In the genomic region with DNA sequence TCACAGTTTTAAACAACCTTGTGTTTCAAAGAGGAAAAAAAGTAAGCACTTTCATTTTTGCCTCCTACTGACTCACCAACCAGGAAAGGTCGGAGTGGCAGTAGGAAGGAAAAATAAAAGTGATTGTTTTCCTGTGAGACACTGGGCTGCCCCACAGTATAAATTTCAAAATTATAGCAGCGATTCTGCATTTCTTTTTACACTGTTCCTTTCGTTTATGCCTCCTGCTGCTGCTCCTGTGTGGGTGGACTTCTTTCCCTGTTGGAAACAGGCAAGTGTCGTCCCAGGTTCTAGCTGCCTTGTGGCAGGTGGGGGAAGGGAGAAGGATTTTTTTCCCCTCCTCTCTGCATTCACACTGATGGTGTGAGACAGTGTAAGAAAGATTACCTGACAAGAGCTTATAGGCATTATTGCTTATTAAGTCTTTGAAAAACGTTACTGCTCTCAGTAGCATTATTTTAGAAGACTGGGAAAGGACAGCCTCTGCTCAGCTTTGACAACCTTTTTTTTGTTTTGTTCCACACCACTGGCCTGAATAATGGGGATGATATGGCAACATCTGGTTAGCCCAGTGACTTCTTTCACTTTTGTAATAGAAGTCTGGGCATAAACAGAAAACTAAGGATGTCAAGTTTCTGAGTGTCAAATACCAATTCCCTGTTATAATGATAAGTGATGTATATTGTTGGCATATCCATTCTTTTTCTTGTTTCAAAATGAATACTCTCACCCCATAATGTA, we compare ENCODE assay signal across 9 cellular contexts.
DNase-seq lines count a peak whose midpoint lies in the region; ATAC-seq and TF ChIP-seq lines count a peak whose summit lies in the region.
"Had no signal": no experiment of that assay in that cellular context is flagged by ENCODE, and none has a peak within 500 bp of the region (broad histone marks: within the 10 kb centered on the region; RNA-seq: fewer than 3 reads in every experiment).

No MANE protein-coding gene starts in this region.

- no peak overlapping the region for H3K4me3 Mint-ChIP-seq in activated CD4-positive, alpha-beta T cell treated with anti-CD3 and anti-CD28 coated beads, Interleukin-2, amount 10 ng/mL, durations not matched to agents 7 days and 5 days

- peak overlapping the region; percentile 13 for H4K8ac ChIP-seq in mesenchymal stem cell (ENCODE audit: low read length)

- H3K79me1 ChIP-seq in mesenchymal stem cell (replicated peaks; ENCODE audit: low read length, poor library complexity, severe bottlenecking), result peaks cover 14% of the 10 kb centered on the region

- H3K9me3 Mint-ChIP-seq in activated CD4-positive, alpha-beta T cell treated with anti-CD3 and anti-CD28 coated beads, Interleukin-2, amount 10 ng/mL, durations not matched to agents 7 days and 5 days, result peaks cover under 1% of the 10 kb centered on the region

- H2BK5ac ChIP-seq in mesenchymal stem cell (ENCODE audit: low read depth, low read length, poor library complexity, severe bottlenecking), result no peak overlapping the region

- H3K27ac ChIP-seq in brain microvascular endothelial cell, result peak overlapping the region; percentile 63
- peak overlapping the region; percentile 61 for H3K27ac ChIP-seq in mesenchymal stem cell (ENCODE audit: low read length, poor library complexity, severe bottlenecking)

- in situ Hi-C loops in brain microvascular endothelial cell (cut with HindIII; ENCODE audit: low pct_ligation_motif_present, low sequenced_read_pairs), result no loop called here

- H3K4me1 ChIP-seq in mesenchymal stem cell (ENCODE audit: control insufficient read depth, insufficient read depth, low read depth, low read length), result no peaks in the 10 kb centered on the region

- POLR2A ChIA-PET in activated CD4-positive, alpha-beta T cell treated with anti-CD3 and anti-CD28 coated beads, Interleukin-2, amount 10 ng/mL, durations not matched to agents 7 days and 5 days (lab: Charles Lee), result no interaction called here

- peaks cover 11% of the 10 kb centered on the region for H3K4me1 Mint-ChIP-seq in activated CD4-positive, alpha-beta T cell treated with anti-CD3 and anti-CD28 coated beads, Interleukin-2, amount 10 ng/mL, durations not matched to agents 7 days and 5 days

- peak overlapping the region in 1 of 2 experiments; percentile 21 for H3K18ac ChIP-seq in mesenchymal stem cell (ENCODE audit: low read depth in 1 of 2, low read length in 2 of 2)

- H3K4me2 ChIP-seq in mesenchymal stem cell (ENCODE audit: low read length, poor library complexity, severe bottlenecking), result peak overlapping the region; percentile 74

- peak; percentile 58 for ATAC-seq in HG02938 (IDR thresholded peaks at IDR 0.05; ENCODE audit: unreplicated experiment)
- no peak for ATAC-seq in left lobe of liver

- CTCF ChIA-PET in activated CD4-positive, alpha-beta T cell treated with anti-CD3 and anti-CD28 coated beads, Interleukin-2, amount 10 ng/mL, durations not matched to agents 7 days and 5 days (lab: Charles Lee), result interaction anchor here (0.6 to 2.1 kb wide), 2 partner anchors 11 to 601 kb away, joined by 3 to 7 read pairs; no protein-coding TSS in a partner anchor

- H2AFZ ChIP-seq in mesenchymal stem cell (ENCODE audit: low read depth, low read length), result no peak overlapping the region

- H2BK120ac ChIP-seq in mesenchymal stem cell (ENCODE audit: low read depth, low read length), result no peak overlapping the region

- no peak overlapping the region for H2BK15ac ChIP-seq in mesenchymal stem cell (ENCODE audit: low read depth, poor library complexity, severe bottlenecking)

- H3K27ac Mint-ChIP-seq in activated CD4-positive, alpha-beta T cell treated with anti-CD3 and anti-CD28 coated beads, Interleukin-2, amount 10 ng/mL, durations not matched to agents 7 days and 5 days, result no peak overlapping the region

- peak overlapping the region; percentile 88 for H3K9ac ChIP-seq in mesenchymal stem cell (ENCODE audit: low read length)

- peak overlapping the region; percentile 44 for H3K4me3 ChIP-seq in brain microvascular endothelial cell (ENCODE audit: low read depth, low read length)
- H3K4me3 ChIP-seq in mesenchymal stem cell (ENCODE audit: insufficient read depth in 1 of 2, low read depth in 1 of 2, low read length in 2 of 2), result peak overlapping the region in 1 of 2 experiments; percentile 78

- H3K27me3 ChIP-seq in brain microvascular endothelial cell (replicated peaks) (no peaks in the 10 kb centered on the region), mesenchymal stem cell (ENCODE audit: control insufficient read depth in 1 of 2, insufficient read depth in 1 of 2, low read length in 2 of 2) (no peaks in the 10 kb centered on the region)

- DNase-seq in D341Med (ENCODE audit: low spot score), result peak; percentile 41
- peak; percentile 35 for DNase-seq in brain microvascular endothelial cell
- DNase-seq in mesenchymal stem cell, result peak; percentile 69
- DNase-seq in NOMO-1 (lab: John Stamatoyannopoulos, UW; ENCODE audit: unreplicated experiment in 2 of 2), result no peak
- no peak for DNase-seq in left lobe of liver (ENCODE audit: low spot score)
- DNase-seq in activated CD4-positive, alpha-beta T cell treated with anti-CD3 and anti-CD28 coated beads, Interleukin-2, amount 10 ng/mL, durations not matched to agents 7 days and 5 days, result no peak
- no peak for DNase-seq in SIG-M5 treated with dmso at 0.1 percent for 504 hours (lab: John Stamatoyannopoulos, UW; ENCODE audit: unreplicated experiment)
- DNase-seq: occipital lobe had no signal

- H3K36me3 Mint-ChIP-seq in activated CD4-positive, alpha-beta T cell treated with anti-CD3 and anti-CD28 coated beads, Interleukin-2, amount 10 ng/mL, durations not matched to agents 7 days and 5 days (ENCODE audit: low read depth), result peaks cover 18% of the 10 kb centered on the region

- H3K27me3 Mint-ChIP-seq in activated CD4-positive, alpha-beta T cell treated with anti-CD3 and anti-CD28 coated beads, Interleukin-2, amount 10 ng/mL, durations not matched to agents 7 days and 5 days, result no peaks in the 10 kb centered on the region

- no peak overlapping the region for H2BK12ac ChIP-seq in mesenchymal stem cell (ENCODE audit: low read length in 2 of 2)

- H3K4ac ChIP-seq in mesenchymal stem cell (ENCODE audit: low read depth in 1 of 2, low read length in 2 of 2), result no peak overlapping the region

- 46% methylated on average over 4 of the region's 5 CpGs for WGBS in mesenchymal stem cell

- no peak overlapping the region for H3K14ac ChIP-seq in mesenchymal stem cell (ENCODE audit: low read length in 2 of 2)

- no peak overlapping the region for H4K91ac ChIP-seq in mesenchymal stem cell (ENCODE audit: low read length)

- H3K23ac ChIP-seq in mesenchymal stem cell (ENCODE audit: low read length in 2 of 2), result no peak overlapping the region

- H3K36me3 ChIP-seq in brain microvascular endothelial cell (replicated peaks) (peaks cover 11% of the 10 kb centered on the region), mesenchymal stem cell (ENCODE audit: control insufficient read depth in 1 of 2, insufficient read depth in 2 of 2, low read depth in 1 of 2, low read length in 2 of 2) (peaks cover 0 to 12% of the 10 kb centered on the region in 2 experiments)

- no peak overlapping the region for H2AK5ac ChIP-seq in mesenchymal stem cell (ENCODE audit: low read length, severe bottlenecking)

- H3K9me3 ChIP-seq in mesenchymal stem cell (ENCODE audit: control insufficient read depth, low read length), result peaks cover 9% of the 10 kb centered on the region

- TF ChIP-seq CTCF in brain microvascular endothelial cell (IDR thresholded peaks at IDR 0.05; ENCODE audit: low read depth, low read length, missing control alignments), result no peak

Comparison
In these comparisons a context has a peak if more than half of its experiments do, and no peak if none do; other contexts are left out.
1. DNase-seq: peak in D341Med (single experiment), brain microvascular endothelial cell (single experiment) and mesenchymal stem cell (single experiment); none in NOMO-1 (0 of 2), left lobe of liver (single experiment), activated CD4-positive, alpha-beta T cell treated with anti-CD3 and anti-CD28 coated beads, Interleukin-2, amount 10 ng/mL, durations not matched to agents 7 days and 5 days (single experiment) and SIG-M5 treated with dmso at 0.1 percent for 504 hours (single experiment).